In the genomic region with DNA sequence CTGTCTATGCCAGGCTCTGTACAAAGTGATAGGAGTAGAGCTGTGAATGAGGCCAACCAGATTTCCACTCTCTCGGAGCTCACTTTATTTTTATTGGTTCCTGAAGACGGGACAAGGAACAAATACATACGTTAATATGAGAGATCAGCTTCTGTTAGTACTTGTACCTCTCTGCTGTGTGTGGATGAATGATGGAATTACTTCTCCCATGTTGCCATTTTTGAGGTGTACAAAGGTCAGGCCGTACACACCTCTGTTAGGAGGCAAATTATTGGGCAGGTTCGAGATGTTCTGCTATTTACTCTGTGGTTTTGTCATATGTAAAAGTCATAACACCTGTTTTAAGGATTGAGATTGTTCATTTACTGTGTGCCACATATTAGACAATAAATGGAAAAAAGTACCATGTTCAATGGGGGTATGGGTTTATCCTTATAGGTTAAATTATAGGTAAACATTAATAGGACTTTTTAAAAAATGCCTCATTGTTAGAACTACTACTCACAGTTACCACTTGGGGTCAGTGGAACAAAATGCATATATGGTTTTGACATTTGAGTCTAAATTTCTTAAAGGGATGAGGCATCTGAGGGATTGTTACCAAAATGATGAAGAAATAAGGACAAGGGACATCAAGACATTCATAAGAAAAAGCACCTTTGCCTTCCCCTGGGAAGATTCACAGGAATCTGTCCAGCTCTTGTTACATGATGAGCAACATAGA, we compare ENCODE assay signal across 8 cellular contexts. TPM values are rescaled to one million over a fixed set of nuclear protein-coding genes. Genes with fewer than 3 reads are reported as not detected.
DNase-seq lines count a peak whose midpoint lies in the region; ATAC-seq, FAIRE-seq and TF ChIP-seq lines count a peak whose summit lies in the region.

No MANE protein-coding gene starts in this region.

- peaks cover 18% of the 10 kb centered on the region for H3K79me1 ChIP-seq in trophoblast cell (ENCODE audit: low read length)

- TF ChIP-seq CTCF in LNCAP (IDR thresholded peaks at IDR 0.05) (peak; percentile 46; the same call in 1 of the 2 replicates), choroid plexus epithelial cell (conservative IDR thresholded peaks at IDR 0.05; ENCODE audit: low read depth, low read length) (peak; percentile 45)

- H2AK5ac ChIP-seq in trophoblast cell (ENCODE audit: low read length): no peak overlapping the region

- H3K9me3 ChIP-seq in trophoblast cell (ENCODE audit: insufficient read depth, low read depth, low read length): peaks cover 3% of the 10 kb centered on the region

- no CpG with 5 or more reads among the region's 5 CpGs for WGBS in trophoblast cell (ENCODE audit: extremely low coverage, insufficient coverage, insufficient read length)

- peak overlapping the region; percentile 29 for H3K4ac ChIP-seq in trophoblast cell (ENCODE audit: low read depth, low read length)

- H3K9ac ChIP-seq in trophoblast cell (ENCODE audit: low read length): no peak overlapping the region

- H3K27me3 ChIP-seq in trophoblast cell (ENCODE audit: insufficient read depth, low read length): no peaks in the 10 kb centered on the region

- H2AFZ ChIP-seq in trophoblast cell (ENCODE audit: insufficient read depth, low read length, poor library complexity): no peak overlapping the region

- H3K4me3 ChIP-seq in choroid plexus epithelial cell (ENCODE audit: low read depth, low read length) (peak overlapping the region; percentile 76), trophoblast cell (ENCODE audit: low read depth, low read length) (no peak overlapping the region)

- no peak overlapping the region for H4K8ac ChIP-seq in trophoblast cell (ENCODE audit: low read depth, low read length)

- no peak overlapping the region for H3K23ac ChIP-seq in trophoblast cell (ENCODE audit: low read length)

- no peak overlapping the region for H2BK120ac ChIP-seq in trophoblast cell (ENCODE audit: insufficient read depth, low read length, poor library complexity)

- H3K14ac ChIP-seq in trophoblast cell (ENCODE audit: low read length): no peak overlapping the region

- H3K36me3 ChIP-seq in trophoblast cell (ENCODE audit: control insufficient read depth in 1 of 2, insufficient read depth in 2 of 2, low read length in 2 of 2): no peaks in the 10 kb centered on the region

- H3K27ac ChIP-seq in trophoblast cell (ENCODE audit: low read depth, low read length): peak overlapping the region; percentile 40

- H4K12ac ChIP-seq in trophoblast cell (ENCODE audit: low read depth, low read length): no peak overlapping the region

- peak overlapping the region; percentile 65 for H3K4me2 ChIP-seq in trophoblast cell (ENCODE audit: low read length)

- peaks cover 2 to 8% of the 10 kb centered on the region in 2 experiments for H3K4me1 ChIP-seq in trophoblast cell (ENCODE audit: control insufficient read depth in 1 of 2, insufficient read depth in 2 of 2, low read length in 2 of 2)

- peaks cover 11% of the 10 kb centered on the region for H3K79me2 ChIP-seq in trophoblast cell (ENCODE audit: control insufficient read depth, insufficient read depth, low read length, poor library complexity)

- H2BK5ac ChIP-seq in trophoblast cell (ENCODE audit: low read depth, low read length, poor library complexity): peak overlapping the region; percentile 42

- DNase-seq in choroid plexus epithelial cell (ENCODE audit: low read depth) (peak; percentile 53), trophoblast cell (no peak), NK-92 (lab: John Stamatoyannopoulos, UW; ENCODE audit: unreplicated experiment) (no peak), C1 segment of cervical spinal cord (lab: John Stamatoyannopoulos, UW) (no peak)

- no peak overlapping the region for H3K18ac ChIP-seq in trophoblast cell (ENCODE audit: low read length)

- FAIRE-seq in G401.6 (lab: Jason Lieb, UNC): peak; percentile 58

- H4K91ac ChIP-seq in trophoblast cell (ENCODE audit: low read depth, low read length): no peak overlapping the region

- ATAC-seq in GM18519 (IDR thresholded peaks at IDR 0.05; ENCODE audit: low FRiP score, unreplicated experiment) (no peak), GM18861 (IDR thresholded peaks at IDR 0.05; ENCODE audit: unreplicated experiment) (no peak)

- H2BK12ac ChIP-seq in trophoblast cell (ENCODE audit: low read length): no peak overlapping the region

RNA-seq across cellular contexts. Expression of a gene that starts 26.9 kb away (rescaled TPM):
- 101 and 107 TPM in 2 replicates for polyA plus RNA-seq in trophoblast cell (2013)

RNA-seq across cellular contexts. Expression of a gene that starts 27.1 kb away (rescaled TPM):
- 2.0 and 2.8 TPM in 2 replicates for polyA plus RNA-seq in trophoblast cell (2013)

RNA-seq across cellular contexts. Expression of a gene that starts 37.6 kb away (rescaled TPM):
- polyA plus RNA-seq in trophoblast cell (2013): 1.5 and 1.8 TPM in 2 replicates
